19 cellular contexts compared by ENCODE assay signal in the genomic region with DNA sequence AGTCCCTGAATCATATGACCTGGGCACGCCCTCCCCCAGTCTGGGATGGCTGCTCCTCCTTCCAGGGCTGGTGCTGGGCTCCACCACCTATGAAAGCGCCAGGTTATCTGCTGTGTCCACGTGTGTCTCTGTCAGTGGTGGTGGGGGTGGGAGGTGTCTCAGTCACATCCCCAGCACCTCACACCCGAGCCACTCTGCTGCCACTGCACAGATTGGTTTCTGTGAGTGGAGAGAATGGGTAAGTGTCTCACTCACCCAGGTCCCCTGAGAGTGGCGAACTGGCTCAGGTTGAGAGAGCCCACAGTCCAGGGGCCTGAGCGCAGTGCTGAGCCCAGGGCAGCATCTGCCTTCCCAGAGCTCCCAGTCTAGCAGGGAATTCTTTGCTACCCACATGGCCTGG.
A peak's percentile ranks its signal among the peaks of the same experiment; 100 is the strongest.
DNase-seq lines count a peak whose midpoint lies in the region; ATAC-seq and TF ChIP-seq lines count a peak whose summit lies in the region.
"Had no signal": no experiment of that assay in that cellular context is flagged by ENCODE, and none has a peak within 500 bp of the region (broad histone marks: within the 10 kb centered on the region; RNA-seq: fewer than 3 reads in every experiment).

No MANE protein-coding gene starts in this region.

- H2BK15ac ChIP-seq in IMR-90 (ENCODE audit: low read depth, low read length), result no peak overlapping the region

- no peak overlapping the region for H3K4ac ChIP-seq in IMR-90 (ENCODE audit: low read depth, low read length)

- H4K8ac ChIP-seq in IMR-90 (ENCODE audit: low read depth in 2 of 2, low read length in 2 of 2), result no peak overlapping the region

- H3K9ac ChIP-seq in IMR-90 (ENCODE audit: low read depth, low read length), result no peak overlapping the region

- DNase-seq in T-helper 1 cell (no peak), IMR-90 (no peak), SW480 (ENCODE audit: low spot score) (no peak), erythroblast (lab: John Stamatoyannopoulos, UW) (no peak)
- no peak for DNase-seq in natural killer cell treated with Interleukin-12 subunit alpha and Interleukin-12 subunit beta and Interleukin-15 and Interleukin-18, amount 100 ng/mL, for 72 hours (ENCODE audit: low spot score)
- DNase-seq: activated CD8-positive, alpha-beta memory T cell treated with anti-CD3 and anti-CD28 coated beads for 24 hours; DMS53; effector CD4-positive, alpha-beta T cell; HFFc6; hypothalamus; NCI-H2029 treated with DMSO at 0.1 percent for 48 hours; OCI-M1; stimulated activated CD4-positive, alpha-beta T cell treated with anti-CD3 and anti-CD28 coated beads, Interleukin-4, amount 100 ng/mL, for 4 hours had no signal

- H3K27ac ChIP-seq in IMR-90 (ENCODE audit: insufficient read depth, low read length) (no peak overlapping the region), cingulate gyrus (ENCODE audit: low read depth, low read length) (peak overlapping the region; percentile 1)
- H3K27ac ChIP-seq: 22Rv1, pancreas had no signal

- H3K27me3 ChIP-seq in IMR-90 (ENCODE audit: control insufficient read depth, insufficient read depth, low read length), result no peaks in the 10 kb centered on the region
- H3K27me3 ChIP-seq: MG63, pancreas had no signal

- H2BK5ac ChIP-seq in IMR-90 (ENCODE audit: low read depth, low read length, poor library complexity, severe bottlenecking), result no peak overlapping the region

- peak overlapping the region; percentile 11 for H3K27ac Mint-ChIP-seq in T-helper 1 cell treated with Interleukin-12 subunit alpha and Interleukin-12 subunit beta and Interleukin-4 antibody, amounts not matched to agents 30 μg/mL and 1 μg/mL, for 36 hours
- H3K27ac Mint-ChIP-seq in natural killer cell treated with Interleukin-12 subunit alpha and Interleukin-12 subunit beta and Interleukin-15 and Interleukin-18, amount 100 ng/mL, for 72 hours, result peak overlapping the region; percentile 85 to 94

- no peak overlapping the region for H2AK5ac ChIP-seq in IMR-90 (ENCODE audit: low read depth, low read length)

- H3K4me3 ChIP-seq in IMR-90 (ENCODE audit: insufficient read depth, low read depth, low read length), result no peak overlapping the region
- H3K4me3 ChIP-seq: MG63, pancreas had no signal

- CTCF ChIA-PET in IMR-90 (lab: Yijun Ruan, JAX), result no interaction called here

- no peak overlapping the region for H3K14ac ChIP-seq in IMR-90 (replicated peaks; ENCODE audit: low read depth, low read length)

- TF ChIP-seq CTCF in IMR-90 (conservative IDR thresholded peaks at IDR 0.05; ENCODE audit: low read depth, low read length), result no peak

- H3K18ac ChIP-seq in IMR-90 (ENCODE audit: low read depth, low read length), result no peak overlapping the region

- H3K27me3 Mint-ChIP-seq in T-helper 1 cell treated with Interleukin-12 subunit alpha and Interleukin-12 subunit beta and Interleukin-4 antibody, amounts not matched to agents 30 μg/mL and 1 μg/mL, for 36 hours (ENCODE audit: low read depth), result no peaks in the 10 kb centered on the region
- H3K27me3 Mint-ChIP-seq in natural killer cell treated with Interleukin-12 subunit alpha and Interleukin-12 subunit beta and Interleukin-15 and Interleukin-18, amount 100 ng/mL, for 72 hours, result no peaks in the 10 kb centered on the region

- no peak for TF ChIP-seq POLR2A in IMR-90 (IDR thresholded peaks at IDR 0.05; ENCODE audit: low read depth, low read length)
- TF ChIP-seq POLR2A in erythroblast (IDR thresholded peaks at IDR 0.05; ENCODE audit: low read length), result no peak

- no peaks in the 10 kb centered on the region for H3K9me3 ChIP-seq in IMR-90 (ENCODE audit: control insufficient read depth, insufficient read depth, low read length)
- H3K9me3 ChIP-seq: MG63, pancreas had no signal

- H3K56ac ChIP-seq in IMR-90 (ENCODE audit: extremely low read depth, insufficient read depth, low read length), result no peak overlapping the region

- H4K91ac ChIP-seq in IMR-90 (ENCODE audit: insufficient read depth, low read depth, low read length), result no peak overlapping the region

- in situ Hi-C loops in IMR-90 (cut with MboI; ENCODE audit: low sequenced_read_pairs), result no loop called here

- peaks cover 6% of the 10 kb centered on the region for H3K36me3 Mint-ChIP-seq in T-helper 1 cell treated with Interleukin-12 subunit alpha and Interleukin-12 subunit beta and Interleukin-4 antibody, amounts not matched to agents 30 μg/mL and 1 μg/mL, for 36 hours (ENCODE audit: low read depth)
- H3K36me3 Mint-ChIP-seq in natural killer cell treated with Interleukin-12 subunit alpha and Interleukin-12 subunit beta and Interleukin-15 and Interleukin-18, amount 100 ng/mL, for 72 hours, result no peaks in the 10 kb centered on the region

- no peak overlapping the region for H2BK120ac ChIP-seq in IMR-90 (ENCODE audit: low read depth, low read length)

- H2BK20ac ChIP-seq in IMR-90 (ENCODE audit: low read depth, low read length), result no peak overlapping the region

- peak overlapping the region; percentile 23 for H2AK9ac ChIP-seq in IMR-90 (replicated peaks; ENCODE audit: low read depth, low read length, poor library complexity)

- H2AFZ ChIP-seq in IMR-90 (replicated peaks; ENCODE audit: low read length, poor library complexity), result no peak overlapping the region

- 100% methylated on average over 2 of the region's 6 CpGs; no CpG with 5 or more reads in 1 of the 2 experiments for WGBS in IMR-90 (ENCODE audit: extremely low coverage in 2 of 2, insufficient read length in 1 of 2), 2 experiments

- POLR2A ChIA-PET in IMR-90 (lab: Charles Lee; ENCODE audit: unreplicated experiment), result no interaction called here

- peaks cover 19% of the 10 kb centered on the region for H3K9me1 ChIP-seq in IMR-90 (ENCODE audit: insufficient read depth, low read length)

- H3K4me1 Mint-ChIP-seq in T-helper 1 cell treated with Interleukin-12 subunit alpha and Interleukin-12 subunit beta and Interleukin-4 antibody, amounts not matched to agents 30 μg/mL and 1 μg/mL, for 36 hours (ENCODE audit: low read depth), result peaks cover 33% of the 10 kb centered on the region
- peaks cover 34 to 62% of the 10 kb centered on the region in 2 donors for H3K4me1 Mint-ChIP-seq in natural killer cell treated with Interleukin-12 subunit alpha and Interleukin-12 subunit beta and Interleukin-15 and Interleukin-18, amount 100 ng/mL, for 72 hours (ENCODE audit: low read depth in 2 of 2)

- dilution Hi-C loops in IMR-90 (cut with HindIII; ENCODE audit: low sequenced_read_pairs, unreplicated experiment), result no loop called here

- BruUV-seq in IMR-90 (replicated peaks; lab: Mats Ljungman, UMichigan), result no TSS peak

- H3K4me1 ChIP-seq in IMR-90 (ENCODE audit: control insufficient read depth, insufficient read depth, low read length), result peaks cover 4% of the 10 kb centered on the region

- TF ChIP-seq RAD21 in IMR-90 (IDR thresholded peaks at IDR 0.05; ENCODE audit: low read length), result no peak

- intact Hi-C loops in IMR-90 (cut with micrococcal nuclease), result no loop called here

- peaks cover 41% of the 10 kb centered on the region for H3K36me3 ChIP-seq in IMR-90 (ENCODE audit: control insufficient read depth, insufficient read depth, low read length)
- H3K36me3 ChIP-seq: MG63 had no signal

- H4K5ac ChIP-seq in IMR-90 (ENCODE audit: low read depth, low read length), result no peak overlapping the region

- peaks cover 49 to 92% of the 10 kb centered on the region in 2 experiments for H3K79me1 ChIP-seq in IMR-90 (ENCODE audit: low read depth in 1 of 2, low read length in 2 of 2)

- H3K23ac ChIP-seq in IMR-90 (ENCODE audit: low read depth, low read length), result no peak overlapping the region

- ATAC-seq in IMR-90 (ENCODE audit: low read depth), result no peak
- no peak for ATAC-seq in natural killer cell treated with Interleukin-12 subunit alpha and Interleukin-12 subunit beta and Interleukin-15 and Interleukin-18, amount 100 ng/mL, for 72 hours
- no peak for ATAC-seq in GM18868 (IDR thresholded peaks at IDR 0.05; ENCODE audit: unreplicated experiment)
- ATAC-seq: pancreas had no signal

- no peak overlapping the region for H3K4me3 Mint-ChIP-seq in T-helper 1 cell treated with Interleukin-12 subunit alpha and Interleukin-12 subunit beta and Interleukin-4 antibody, amounts not matched to agents 30 μg/mL and 1 μg/mL, for 36 hours
- H3K4me3 Mint-ChIP-seq in natural killer cell treated with Interleukin-12 subunit alpha and Interleukin-12 subunit beta and Interleukin-15 and Interleukin-18, amount 100 ng/mL, for 72 hours, result peak overlapping the region; percentile 88
- H3K4me3 Mint-ChIP-seq: HFFc6 had no signal

- H3K4me2 ChIP-seq in IMR-90 (ENCODE audit: low read depth, low read length), result no peak overlapping the region

- H4K20me1 ChIP-seq in IMR-90 (ENCODE audit: insufficient read depth, low read length), result peaks cover 72% of the 10 kb centered on the region

- H3K9me3 Mint-ChIP-seq in T-helper 1 cell treated with Interleukin-12 subunit alpha and Interleukin-12 subunit beta and Interleukin-4 antibody, amounts not matched to agents 30 μg/mL and 1 μg/mL, for 36 hours, result no peaks in the 10 kb centered on the region
- H3K9me3 Mint-ChIP-seq in natural killer cell treated with Interleukin-12 subunit alpha and Interleukin-12 subunit beta and Interleukin-15 and Interleukin-18, amount 100 ng/mL, for 72 hours, result no peaks in the 10 kb centered on the region
- H3K9me3 Mint-ChIP-seq: HFFc6 had no signal

TF ChIP-seq in IMR-90, 13 proteins besides CTCF, POLR2A, EP300 and RAD21 (continues in another document):
- no peak for TF ChIP-seq MAFK (IDR thresholded peaks at IDR 0.05; ENCODE audit: low read depth, low read length)
- no peak for TF ChIP-seq CEBPB (IDR thresholded peaks at IDR 0.05; ENCODE audit: low read depth, low read length)
- TF ChIP-seq BHLHE40 (IDR thresholded peaks at IDR 0.05; ENCODE audit: low read depth, low read length), result no peak
- TF ChIP-seq, protein P1, sequence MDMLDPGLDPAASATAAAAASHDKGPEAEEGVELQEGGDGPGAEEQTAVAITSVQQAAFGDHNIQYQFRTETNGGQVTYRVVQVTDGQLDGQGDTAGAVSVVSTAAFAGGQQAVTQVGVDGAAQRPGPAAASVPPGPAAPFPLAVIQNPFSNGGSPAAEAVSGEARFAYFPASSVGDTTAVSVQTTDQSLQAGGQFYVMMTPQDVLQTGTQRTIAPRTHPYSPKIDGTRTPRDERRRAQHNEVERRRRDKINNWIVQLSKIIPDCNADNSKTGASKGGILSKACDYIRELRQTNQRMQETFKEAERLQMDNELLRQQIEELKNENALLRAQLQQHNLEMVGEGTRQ (IDR thresholded peaks at IDR 0.05; ENCODE audit: low read depth, low read length), result no peak
- no peak for TF ChIP-seq FOS (IDR thresholded peaks at IDR 0.05; ENCODE audit: low read depth, low read length)
- TF ChIP-seq RCOR1 (IDR thresholded peaks at IDR 0.05; ENCODE audit: insufficient replicate concordance, low read length), result no peak
- no peak for TF ChIP-seq MAZ (IDR thresholded peaks at IDR 0.05; ENCODE audit: borderline replicate concordance, low read depth, low read length)
- TF ChIP-seq SMC3 (IDR thresholded peaks at IDR 0.05; ENCODE audit: low read depth, low read length), result no peak
- TF ChIP-seq RFX5 (IDR thresholded peaks at IDR 0.05; ENCODE audit: low read depth, low read length), result no peak
- no peak for TF ChIP-seq MXI1 (IDR thresholded peaks at IDR 0.05; ENCODE audit: borderline replicate concordance, low read depth, low read length)
- no peak for TF ChIP-seq CHD1 (IDR thresholded peaks at IDR 0.05; ENCODE audit: low read depth, low read length)
- TF ChIP-seq NFE2L2 (IDR thresholded peaks at IDR 0.05; ENCODE audit: low read depth, low read length), result no peak
